9 cellular contexts compared by ENCODE assay signal in the genomic region with DNA sequence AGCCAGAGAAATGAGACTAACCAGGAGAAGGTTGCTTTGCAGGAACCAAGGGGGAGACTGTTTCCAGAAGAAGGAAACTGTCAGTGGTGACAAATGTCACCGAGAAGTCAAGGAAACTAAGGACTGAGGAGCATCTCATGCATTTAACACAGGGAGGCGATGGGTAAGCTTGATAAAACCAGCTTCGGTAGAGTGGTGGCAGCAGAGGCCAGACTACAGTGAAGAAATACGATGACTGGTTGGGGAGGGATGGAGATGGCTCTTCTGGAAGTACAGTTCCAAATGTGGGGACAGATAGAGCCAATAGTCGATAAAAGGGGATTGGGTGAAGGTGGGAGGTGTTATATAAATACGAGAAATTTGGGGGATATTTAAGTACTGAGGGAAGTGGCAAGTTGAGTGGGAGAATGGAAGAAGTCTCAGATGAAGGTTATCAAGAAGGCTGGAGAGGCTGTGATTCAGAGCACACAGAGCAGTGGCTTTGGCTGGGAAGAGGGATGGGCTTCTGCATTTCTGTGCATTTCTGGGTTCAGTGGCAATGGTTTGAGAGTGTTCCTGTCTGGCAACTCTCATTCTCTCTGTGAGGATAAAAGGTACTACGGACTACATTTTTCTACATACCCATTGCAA. TPM values are rescaled to one million over a fixed set of nuclear protein-coding genes. Genes with fewer than 3 reads are reported as not detected.
A peak's percentile ranks its signal among the peaks of the same experiment; 100 is the strongest.
DNase-seq lines count a peak whose midpoint lies in the region; ATAC-seq and TF ChIP-seq lines count a peak whose summit lies in the region.
"Had no signal": no experiment of that assay in that cellular context is flagged by ENCODE, and none has a peak within 500 bp of the region (broad histone marks: within the 10 kb centered on the region; RNA-seq: fewer than 3 reads in every experiment).

No MANE protein-coding gene starts in this region.

- peak; percentile 45 to 52 for TF ChIP-seq CTCF in brain (conservative IDR thresholded peaks at IDR 0.05)

- peak overlapping the region in 1 of 5 experiments; percentile 32 for H3K4me3 Mint-ChIP-seq in brain

- peak overlapping the region in 4 of 5 experiments; percentile 5 to 87 (median 42) for H3K27ac Mint-ChIP-seq in brain

- H3K9me3 Mint-ChIP-seq in brain = peaks cover 0 to 2% (median 0%) of the 10 kb centered on the region in 5 experiments

- DNase-seq in A172 (ENCODE audit: low spot score) (peak; percentile 1), GF-D8 (lab: John Stamatoyannopoulos, UW) (peak; percentile 49), NOMO-1 treated with dmso at 0.1 percent for 144 hours (lab: John Stamatoyannopoulos, UW; ENCODE audit: unreplicated experiment) (peak; percentile 64), left lobe of liver (ENCODE audit: low spot score) (no peak), foreskin melanocyte (no peak)
- DNase-seq: gastrocnemius medialis had no signal

- ATAC-seq in HG03064 (IDR thresholded peaks at IDR 0.05; ENCODE audit: low read depth, unreplicated experiment) = peak; percentile 82
- peak; percentile 95 for ATAC-seq in left lobe of liver
- no peak for ATAC-seq in HG02642 (IDR thresholded peaks at IDR 0.05; ENCODE audit: poor library complexity, unreplicated experiment)

- peaks cover 25% of the 10 kb centered on the region for H3K4me1 Mint-ChIP-seq in brain

- H3K27me3 Mint-ChIP-seq in brain = peaks cover 2% of the 10 kb centered on the region

- no peaks in the 10 kb centered on the region for H3K36me3 Mint-ChIP-seq in brain

RNA-seq across cellular contexts. Expression of gene SC5D, which starts 29.2 kb away (rescaled TPM):
- total RNA-seq in A172 (2014; rRNA removed; shearing (Covaris generic)) = 16.0 and 25.6 TPM in 2 replicates
- 23.2 TPM for polyA plus RNA-seq in brain (ENCODE audit: insufficient read depth, low read depth, low replicate concordance)
- 85.5 TPM for total RNA-seq in left lobe of liver

Comparison
In these comparisons a context has a peak if more than half of its experiments do, and no peak if none do; other contexts are left out.
1. DNase-seq: peak in A172 (single experiment), GF-D8 (single experiment) and NOMO-1 treated with dmso at 0.1 percent for 144 hours (single experiment); none in left lobe of liver (single experiment) and foreskin melanocyte (single experiment).